In genomic region chr1:190474587-190475305, GRCh38 we compare ENCODE assay signal across 11 cellular contexts. TPM values are rescaled to one million over a fixed set of nuclear protein-coding genes. Genes with fewer than 3 reads are reported as not detected.
DNase-seq lines count a peak whose midpoint lies in the region; ATAC-seq and TF ChIP-seq lines count a peak whose summit lies in the region.
"Had no signal": no experiment of that assay in that cellular context is flagged by ENCODE, and none has a peak within 500 bp of the region (broad histone marks: within the 10 kb centered on the region; RNA-seq: fewer than 3 reads in every experiment).

No MANE protein-coding gene starts in this region.

- TF ChIP-seq CTCF in brain microvascular endothelial cell (IDR thresholded peaks at IDR 0.05; ENCODE audit: low read depth, low read length, missing control alignments): no peak

- H3K27ac ChIP-seq in HUES48 (ENCODE audit: low read depth, low read length) (no peak overlapping the region), brain microvascular endothelial cell (no peak overlapping the region), rectal smooth muscle tissue (ENCODE audit: low read depth, low read length) (no peak overlapping the region)

- H3K36me3 ChIP-seq in HUES48 (ENCODE audit: control insufficient read depth, insufficient read depth, low read length) (no peaks in the 10 kb centered on the region), brain microvascular endothelial cell (replicated peaks) (no peaks in the 10 kb centered on the region), rectal smooth muscle tissue (ENCODE audit: control insufficient read depth, insufficient read depth, low read length) (no peaks in the 10 kb centered on the region)

- peak overlapping the region; percentile 51 for H3K4me3 ChIP-seq in HUES48 (ENCODE audit: low read depth, low read length)
- peak overlapping the region; percentile 57 for H3K4me3 ChIP-seq in brain microvascular endothelial cell (ENCODE audit: low read depth, low read length)
- H3K4me3 ChIP-seq in iPS-18c (ENCODE audit: insufficient read depth, low read depth, low read length): peak overlapping the region; percentile 32; the same call in 1 of the 2 replicates
- peak overlapping the region; percentile 58 for H3K4me3 ChIP-seq in rectal smooth muscle tissue (ENCODE audit: low read length)

- H3K27me3 ChIP-seq in HUES48 (ENCODE audit: control insufficient read depth, insufficient read depth, low read length): peaks cover 58% of the 10 kb centered on the region
- H3K27me3 ChIP-seq in brain microvascular endothelial cell (replicated peaks): no peaks in the 10 kb centered on the region
- H3K27me3 ChIP-seq in rectal smooth muscle tissue (ENCODE audit: control insufficient read depth, insufficient read depth, low read length): peaks cover 3% of the 10 kb centered on the region

- H3K9ac ChIP-seq in HUES48 (ENCODE audit: low read depth, low read length): no peak overlapping the region
- H3K9ac ChIP-seq in rectal smooth muscle tissue (ENCODE audit: low read length): no peak overlapping the region

- H3K4me1 ChIP-seq in HUES48 (ENCODE audit: control insufficient read depth, insufficient read depth, low read length): peaks cover 31% of the 10 kb centered on the region
- no peaks in the 10 kb centered on the region for H3K4me1 ChIP-seq in rectal smooth muscle tissue (ENCODE audit: control insufficient read depth, insufficient read depth, low read length)

- DNase-seq in brain microvascular endothelial cell: no peak
- DNase-seq in GOT3 (lab: John Stamatoyannopoulos, UW): no peak
- DNase-seq in SK-N-DZ (ENCODE audit: low spot score): no peak
- DNase-seq: activated T-cell treated with anti-CD3 and anti-CD28 coated beads, Interleukin-2, amount 50 U/mL, for 72 hours; CD8-positive, alpha-beta memory T cell; NK-92 treated with Interleukin-12 subunit alpha and Interleukin-12 subunit beta, amount 100 ng/mL, for 24 hours had no signal

- in situ Hi-C loops in brain microvascular endothelial cell (cut with HindIII; ENCODE audit: low pct_ligation_motif_present, low sequenced_read_pairs): no loop called here

- ATAC-seq in GM21737 (IDR thresholded peaks at IDR 0.05; ENCODE audit: unreplicated experiment): no peak
- no peak for ATAC-seq in HG02759 (IDR thresholded peaks at IDR 0.05; ENCODE audit: unreplicated experiment)
- ATAC-seq: activated T-cell treated with anti-CD3 and anti-CD28 coated beads, Interleukin-2, amount 50 U/mL, for 72 hours had no signal

- H3K9me3 ChIP-seq in HUES48 (ENCODE audit: control insufficient read depth, insufficient read depth, low read length) (no peaks in the 10 kb centered on the region), iPS-18c (ENCODE audit: control insufficient read depth, insufficient read depth, low read length) (no peaks in the 10 kb centered on the region)

RNA-seq across cellular contexts. Expression of gene BRINP3, which starts 2.9 kb away (rescaled TPM):
- polyA plus RNA-seq in SK-N-DZ (2014; cell fraction: cytosol; rRNA removed): not detected in 2 replicates
- polyA plus RNA-seq in SK-N-DZ (2014; cell fraction: nucleus; rRNA removed): not detected in 2 replicates
- polyA plus RNA-seq: CD8-positive, alpha-beta memory T cell had no signal
